In genomic region chr10:30345611-30346010, GRCh38 we compare ENCODE assay signal across 16 cellular contexts.
"Had no signal": no experiment of that assay in that cellular context is flagged by ENCODE, and none has a peak within 500 bp of the region (broad histone marks: within the 10 kb centered on the region; RNA-seq: fewer than 3 reads in every experiment).

No MANE protein-coding gene starts in this region.

- H3K27ac ChIP-seq: body of pancreas, cardiac muscle cell, epithelial cell of prostate, gastroesophageal sphincter, right lobe of liver, tibial artery had no signal

- H3K9me3 ChIP-seq: body of pancreas, gastroesophageal sphincter, right lobe of liver, tibial artery had no signal

- H3K9me3 Mint-ChIP-seq: activated naive CD4-positive, alpha-beta T cell treated with anti-CD3 and anti-CD28 coated beads for 36 hours; activated T-cell treated with anti-CD3 and anti-CD28 coated beads, Interleukin-2, amount 50 U/mL, for 24 hours; stimulated activated effector memory CD8-positive, alpha-beta T cell treated with anti-CD3 and anti-CD28 coated beads, Interleukin-12 subunit alpha, Interleukin-12 subunit beta, amount 100 ng/mL, for 72 hours; stimulated activated naive CD8-positive, alpha-beta T cell treated with anti-CD3 and anti-CD28 coated beads, Interleukin-15, amount 100 ng/mL, for 72 hours; WTC11 had no signal

- H3K4me3 ChIP-seq: body of pancreas, cardiac muscle cell, gastroesophageal sphincter, right lobe of liver, tibial artery had no signal

- ATAC-seq: body of pancreas; gastroesophageal sphincter; left ventricle myocardium superior; right lobe of liver; stimulated activated effector memory CD8-positive, alpha-beta T cell treated with anti-CD3 and anti-CD28 coated beads, Interleukin-12 subunit alpha, Interleukin-12 subunit beta, amount 100 ng/mL, for 72 hours; stimulated activated naive CD8-positive, alpha-beta T cell treated with anti-CD3 and anti-CD28 coated beads, Interleukin-15, amount 100 ng/mL, for 72 hours; WTC11 had no signal

- H3K27me3 ChIP-seq: body of pancreas, cardiac muscle cell, gastroesophageal sphincter, right lobe of liver, tibial artery had no signal

- H3K4me3 Mint-ChIP-seq: activated naive CD4-positive, alpha-beta T cell treated with anti-CD3 and anti-CD28 coated beads for 36 hours; WTC11 had no signal

- H3K27ac Mint-ChIP-seq: activated naive CD4-positive, alpha-beta T cell treated with anti-CD3 and anti-CD28 coated beads for 36 hours; activated T-cell treated with anti-CD3 and anti-CD28 coated beads, Interleukin-2, amount 50 U/mL, for 24 hours; stimulated activated effector memory CD8-positive, alpha-beta T cell treated with anti-CD3 and anti-CD28 coated beads, Interleukin-12 subunit alpha, Interleukin-12 subunit beta, amount 100 ng/mL, for 72 hours; WTC11 had no signal

- H3K27me3 Mint-ChIP-seq: activated T-cell treated with anti-CD3 and anti-CD28 coated beads, Interleukin-2, amount 50 U/mL, for 24 hours; stimulated activated naive CD8-positive, alpha-beta T cell treated with anti-CD3 and anti-CD28 coated beads, Interleukin-15, amount 100 ng/mL, for 72 hours had no signal

- DNase-seq: activated naive CD4-positive, alpha-beta T cell treated with anti-CD3 and anti-CD28 coated beads for 36 hours; activated T-cell treated with anti-CD3 and anti-CD28 coated beads, Interleukin-2, amount 50 U/mL, for 24 hours; anterior cingulate cortex; body of pancreas; left ventricle myocardium superior; occipital lobe; right lobe of liver; small intestine; stimulated activated CD4-positive, alpha-beta T cell treated with anti-CD3 and anti-CD28 coated beads, Interleukin-2, amount 100 ng/mL, for 24 hours; stimulated activated naive CD8-positive, alpha-beta T cell treated with anti-CD3 and anti-CD28 coated beads, Interleukin-15, amount 100 ng/mL, for 72 hours; tibial artery had no signal
